Comparison of ENCODE assay signal across 8 cellular contexts in the genomic region with DNA sequence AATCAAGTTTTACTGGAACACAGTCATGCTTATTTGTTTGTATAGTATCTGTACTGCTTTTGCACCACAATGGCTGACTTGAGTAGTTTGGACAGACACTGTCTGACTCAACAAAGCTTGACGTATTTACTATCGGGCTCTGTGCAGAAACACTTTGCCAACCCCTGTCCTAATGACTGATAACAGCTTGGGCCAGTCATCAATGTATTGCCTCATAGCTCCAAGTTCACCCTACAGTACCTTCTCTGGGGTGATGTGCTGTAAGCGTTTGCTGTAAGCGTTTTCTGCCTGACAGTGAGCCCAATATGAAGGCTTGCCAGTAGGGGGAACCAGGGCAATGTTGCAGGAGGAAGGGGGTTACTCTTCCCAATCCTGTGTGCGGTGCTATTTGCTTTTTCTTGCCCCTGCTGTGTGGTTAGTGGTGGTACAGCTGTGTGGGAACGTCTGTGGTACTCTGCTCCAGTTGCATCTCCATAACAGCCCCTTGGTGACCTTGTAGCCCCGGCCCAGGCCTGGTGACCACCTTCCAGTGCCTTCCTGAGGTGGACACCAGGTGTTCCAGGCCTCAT. TPM values are rescaled to one million over a fixed set of nuclear protein-coding genes. Genes with fewer than 3 reads are reported as not detected.
A peak's percentile ranks its signal among the peaks of the same experiment; 100 is the strongest.
DNase-seq lines count a peak whose midpoint lies in the region; ATAC-seq, FAIRE-seq and TF ChIP-seq lines count a peak whose summit lies in the region.

No MANE protein-coding gene starts in this region.

- TF ChIP-seq EP300 in A549 (IDR thresholded peaks at IDR 0.05), result no peak
- peak; percentile 37; the same call in 1 of the 2 replicates for TF ChIP-seq EP300 in K562 (IDR thresholded peaks at IDR 0.05; ENCODE audit: low read length)

- H4K20me1 ChIP-seq in K562 (replicated peaks; ENCODE audit: control insufficient read depth, insufficient read depth, low read length), result no peaks in the 10 kb centered on the region

- TF ChIP-seq POLR2A in A549 (IDR thresholded peaks at IDR 0.05; ENCODE audit: low read length), result no peak
- TF ChIP-seq POLR2A in K562 (conservative IDR thresholded peaks at IDR 0.05), result no peak
- no peak for TF ChIP-seq POLR2A in GM12891 (IDR thresholded peaks at IDR 0.05; ENCODE audit: low read depth, low read length)

- 23% methylated on average over 7 of the region's 7 CpGs for WGBS in A549 (ENCODE audit: missing lambda C conversion rate)
- 2% methylated on average over 5 of the region's 7 CpGs for WGBS in K562 (ENCODE audit: insufficient coverage, low coverage, missing lambda C conversion rate)

- H3K9me1 ChIP-seq in K562 (ENCODE audit: control insufficient read depth, insufficient read depth, low read length), result no peaks in the 10 kb centered on the region

- no peak overlapping the region for H3K9ac ChIP-seq in K562 (ENCODE audit: insufficient read depth in 1 of 2, low read depth in 2 of 2, low read length in 2 of 2)

- POLR2A ChIA-PET in A549 (lab: Yijun Ruan, JAX), result no interaction called here
- POLR2A ChIA-PET in K562 (lab: Yijun Ruan, JAX), result interaction anchor here (0.7 kb wide), 2 partner anchors 28 to 57 kb away, joined by 3 to 4 read pairs; no protein-coding TSS in a partner anchor

- H3K36me3 ChIP-seq in K562 (ENCODE audit: control insufficient read depth, insufficient read depth, low read length), result no peaks in the 10 kb centered on the region
- no peaks in the 10 kb centered on the region for H3K36me3 ChIP-seq in left lung

- TF ChIP-seq CTCF in A549 (IDR thresholded peaks at IDR 0.05) (peak; percentile 32), GM12865 (IDR thresholded peaks at IDR 0.05; ENCODE audit: insufficient read depth, low read depth, low read length, missing control alignments) (peak; percentile 61), K562 (IDR thresholded peaks at IDR 0.05 in 2 of 3, conservative IDR thresholded peaks at IDR 0.05 in 1 of 3; ENCODE audit: insufficient read depth in 2 of 3, low read depth in 1 of 3, low read length in 3 of 3) (peak; percentile 77 to 94 (median 87)), left lung (IDR thresholded peaks at IDR 0.05) (peak in 1 of 2 donors; percentile 33)

- peak overlapping the region; percentile 54 for H2AFZ ChIP-seq in K562 (ENCODE audit: low read depth, low read length)

- no peak for FAIRE-seq in A549 (lab: Jason Lieb, UNC)
- FAIRE-seq in K562 (lab: Jason Lieb, UNC), result peak; percentile 65
- no peak for FAIRE-seq in GM12891 (lab: Jason Lieb, UNC)

- peak; percentile 60 to 71 for DNase-seq in A549 (ENCODE audit: low read depth in 1 of 2, low spot score in 1 of 2)
- peak; percentile 57 for DNase-seq in GM12865 (ENCODE audit: low read depth)
- DNase-seq in NCI-H226, result peak; percentile 55
- DNase-seq in K562 (ENCODE audit: extremely low read depth in 1 of 4, low spot score in 3 of 4), result peak; percentile 50 to 73 (median 56)
- DNase-seq in left lung, result no peak
- no peak for DNase-seq in GM12891 (ENCODE audit: insufficient read length, low spot score)
- DNase-seq in NK-92 (lab: John Stamatoyannopoulos, UW; ENCODE audit: unreplicated experiment), result no peak

- H3K9me3 ChIP-seq in A549, result no peaks in the 10 kb centered on the region
- no peaks in the 10 kb centered on the region for H3K9me3 ChIP-seq in K562 (replicated peaks; ENCODE audit: control insufficient read depth, insufficient read depth, low read depth, low read length)
- no peaks in the 10 kb centered on the region for H3K9me3 ChIP-seq in left lung

- H3K4me3 ChIP-seq in A549 (no peak overlapping the region), GM12865 (ENCODE audit: low read depth, low read length) (no peak overlapping the region), K562 (no peak overlapping the region), left lung (no peak overlapping the region)

- H3K27me3 ChIP-seq in K562 (ENCODE audit: control insufficient read depth in 2 of 2, insufficient read depth in 2 of 2, low read length in 2 of 2) (peaks cover 0 to 8% of the 10 kb centered on the region in 2 experiments; a peak in 3 of 5 replicates), left lung (peaks cover 11 to 37% of the 10 kb centered on the region in 2 donors)

- peak; percentile 92 to 93 for ATAC-seq in A549
- peak; percentile 96 for ATAC-seq in K562
- ATAC-seq in left lung, result peak; percentile 69
- ATAC-seq in HG02759 (IDR thresholded peaks at IDR 0.05; ENCODE audit: unreplicated experiment), result no peak

- in situ Hi-C loops in K562 (cut with MboI), result loop anchor here (5.0 kb wide), 1 partner anchor 147 kb away; no protein-coding TSS in a partner anchor

- TF ChIP-seq RAD21 in A549 (conservative IDR thresholded peaks at IDR 0.05 in 1 of 2, IDR thresholded peaks at IDR 0.05 in 1 of 2) (peak; percentile 34 to 46; a peak in 4 of 5 replicates), K562 (CRISPR knock-in tag; conservative IDR thresholded peaks at IDR 0.05 in 1 of 2, IDR thresholded peaks at IDR 0.05 in 1 of 2) (peak; percentile 40 to 72)

- intact Hi-C loops in K562 (cut with micrococcal nuclease), result no loop called here
- intact Hi-C loops in left lung (cut with DNase I), result no loop called here

- BruUV-seq in K562 (replicated peaks; lab: Mats Ljungman, UMichigan), result no TSS peak

- CTCF ChIA-PET in A549 (lab: Yijun Ruan, JAX) (interaction anchor here (0.6 to 5.3 kb wide), 22 partner anchors 9 to 229 kb away, joined by 3 to 34 read pairs (median 3); no protein-coding TSS in a partner anchor), K562 (lab: Yijun Ruan, JAX; ENCODE audit: low intra/inter-chr PET ratio) (interaction anchor here (1.9 kb wide), 1 partner anchor 147 kb away, joined by 10 read pairs; no protein-coding TSS in a partner anchor)

- H3K79me2 ChIP-seq in K562 (ENCODE audit: control insufficient read depth, insufficient read depth, low read length), result no peaks in the 10 kb centered on the region

- H3K27ac ChIP-seq in A549, result no peak overlapping the region
- no peak overlapping the region for H3K27ac ChIP-seq in K562 (ENCODE audit: extremely low read depth, low read depth, low read length)
- no peak overlapping the region for H3K27ac ChIP-seq in left lung

- peaks cover 5% of the 10 kb centered on the region; the same call in 1 of the 3 replicates for H3K4me1 ChIP-seq in A549
- peaks cover 0 to 3% of the 10 kb centered on the region in 2 experiments; a peak in 1 of 5 replicates for H3K4me1 ChIP-seq in K562 (replicated peaks in 1 of 2; ENCODE audit: control insufficient read depth in 2 of 2, insufficient read depth in 2 of 2, low read length in 2 of 2)
- H3K4me1 ChIP-seq in left lung, result no peaks in the 10 kb centered on the region

- peak overlapping the region; percentile 14; the same call in 2 of the 3 replicates for H3K4me2 ChIP-seq in A549
- H3K4me2 ChIP-seq in K562 (ENCODE audit: insufficient read depth, low read length), result peak overlapping the region; percentile 7

RNA-seq across cellular contexts. Expression of a gene that starts 5.4 kb away (rescaled TPM):
- not detected in 2 replicates for polyA plus RNA-seq in A549 (2011; rRNA removed)
- not detected in 2 replicates for polyA plus RNA-seq in A549 (2012; cell fraction: cytosol; rRNA removed)
- not detected in 2 replicates for polyA plus RNA-seq in A549 (2012; cell fraction: nucleus; rRNA removed)
- polyA plus RNA-seq in A549 (2017; fragmentation: RNase III; extraction: RNeasy Plus Mini Kit Qiagen cat#74134 plus additional on column Dnase treatment), result not detected in 3 replicates
- polyA minus RNA-seq in A549 (2011; rRNA and poly(A)+ RNA removed), result not detected in 2 replicates
- not detected in 2 replicates for total RNA-seq in K562 (2011; cell fraction: chromatin; rRNA removed; ENCODE audit: low replicate concordance)
- total RNA-seq in K562 (2011; cell fraction: nucleolus; rRNA removed), result not detected in 2 replicates
- not detected in 2 replicates for total RNA-seq in K562 (2011; cell fraction: nucleoplasm; rRNA removed)
- not detected in 2 replicates for total RNA-seq in K562 (2014; rRNA removed)
- not detected in 2 replicates for total RNA-seq in K562 (2014; rRNA removed; fragmentation: Illumina TruSeq; extraction: Trizol)
- not detected in 2 replicates for total RNA-seq in K562 (2015; rRNA removed; fragmentation: Illumina TruSeq; extraction: Trizol)
- not detected in 2 replicates for total RNA-seq in K562 (2021)
- polyA plus RNA-seq in K562 (2011; rRNA removed), result not detected in 2 replicates
- polyA plus RNA-seq in K562 (2011; cell fraction: cytosol; rRNA removed), result not detected in 2 replicates
- polyA plus RNA-seq in K562 (2011; cell fraction: nucleus; rRNA removed), result not detected in 2 replicates
- polyA plus RNA-seq in K562 (2012), result not detected in 2 replicates
- polyA plus RNA-seq in K562 (2014; fragmentation: Illumina TruSeq; extraction: Trizol), result not detected in 2 replicates
- not detected for polyA plus RNA-seq in K562 (2014; fragmentation: Nextera tagmentation; extraction: Ambion mirVana)
- polyA plus RNA-seq in K562 (2014; rRNA removed), result not detected in 2 replicates
- polyA minus RNA-seq in K562 (2011; rRNA and poly(A)+ RNA removed), result not detected in 2 replicates
- polyA minus RNA-seq in K562 (2011; cell fraction: cytosol; rRNA and poly(A)+ RNA removed), result not detected in 2 replicates
- polyA minus RNA-seq in K562 (2011; cell fraction: nucleus; rRNA and poly(A)+ RNA removed), result not detected in 2 replicates
- total RNA-seq in left lung, result not detected
- not detected for polyA plus RNA-seq in GM12891 (2012; ENCODE audit: low read depth, missing spikeins)

RNA-seq across cellular contexts. Expression of a gene that starts 31.3 kb away (rescaled TPM):
- polyA plus RNA-seq in A549 (2011; rRNA removed) (7.0 and 7.9 TPM in 2 replicates), A549 (2017; fragmentation: RNase III; extraction: RNeasy Plus Mini Kit Qiagen cat#74134 plus additional on column Dnase treatment) (4.3 to 4.5 TPM (median 4.5 TPM) in 3 replicates), K562 (2011; rRNA removed) (13.0 and 25.6 TPM in 2 replicates), K562 (2014; fragmentation: Illumina TruSeq; extraction: Trizol) (12.2 and 12.3 TPM in 2 replicates), K562 (2014; fragmentation: Nextera tagmentation; extraction: Ambion mirVana) (1 to 10 TPM; 2.9 to 5.6 TPM), K562 (2014; rRNA removed) (11.4 and 11.7 TPM in 2 replicates)
- 2.3 and 3.3 TPM in 2 replicates for polyA plus RNA-seq in A549 (2012; cell fraction: cytosol; rRNA removed)
- 6.9 and 7.5 TPM in 2 replicates for polyA plus RNA-seq in A549 (2012; cell fraction: nucleus; rRNA removed)
- polyA minus RNA-seq in A549 (2011; rRNA and poly(A)+ RNA removed), result 8.7 and 9.1 TPM in 2 replicates
- 51.2 and 76.5 TPM in 2 replicates for total RNA-seq in K562 (2011; cell fraction: chromatin; rRNA removed; ENCODE audit: low replicate concordance)
- total RNA-seq in K562 (2011; cell fraction: nucleolus; rRNA removed), result 50.5 and 58.7 TPM in 2 replicates
- 56.2 and 57.9 TPM in 2 replicates for total RNA-seq in K562 (2011; cell fraction: nucleoplasm; rRNA removed)
- total RNA-seq in K562 (2014; rRNA removed) (3.8 and 4.1 TPM in 2 replicates), K562 (2014; rRNA removed; fragmentation: Illumina TruSeq; extraction: Trizol) (5.5 and 5.7 TPM in 2 replicates), K562 (2015; rRNA removed; fragmentation: Illumina TruSeq; extraction: Trizol) (5.0 and 5.2 TPM in 2 replicates), K562 (2021) (18.4 and 20.7 TPM in 2 replicates), left lung (10 to 100 TPM; 63.8 to 77.4 TPM)
- polyA plus RNA-seq in K562 (2011; cell fraction: cytosol; rRNA removed), result 8.0 and 14.7 TPM in 2 replicates
- polyA plus RNA-seq in K562 (2011; cell fraction: nucleus; rRNA removed), result 63.8 and 68.6 TPM in 2 replicates
- 5.8 and 7.8 TPM in 2 replicates for polyA plus RNA-seq in K562 (2012)
- polyA minus RNA-seq in K562 (2011; rRNA and poly(A)+ RNA removed), result 18.0 and 19.0 TPM in 2 replicates
- 7.5 and 9.8 TPM in 2 replicates for polyA minus RNA-seq in K562 (2011; cell fraction: cytosol; rRNA and poly(A)+ RNA removed)
- 15.6 and 35.9 TPM in 2 replicates for polyA minus RNA-seq in K562 (2011; cell fraction: nucleus; rRNA and poly(A)+ RNA removed)
- 24.1 TPM for polyA plus RNA-seq in GM12891 (2012; ENCODE audit: low read depth, missing spikeins)

Comparison
In these comparisons a context has a peak if more than half of its experiments do, and no peak if none do; other contexts are left out.
1. DNase-seq: peak in A549 (2 of 2), GM12865 (single experiment), NCI-H226 (single experiment) and K562 (4 of 4); none in left lung (0 of 2), GM12891 (single experiment) and NK-92 (single experiment).